1 cellular context compared by ENCODE assay signal in genomic region chr17:61482467-61482866, GRCh38.
TF ChIP-seq lines count a peak whose summit lies in the region.

No MANE protein-coding gene starts in this region.

TF ChIP-seq in HEK293, 187 proteins besides CTCF, POLR2A, EP300 and RAD21 (continued from another document):
- TF ChIP-seq ZNF26 (tag by site-specific recombination; IDR thresholded peaks at IDR 0.05) (no peak), ZNF623 (tag by site-specific recombination; IDR thresholded peaks at IDR 0.05) (no peak), ZNF423 (tag by site-specific recombination; IDR thresholded peaks at IDR 0.05) (no peak)
